Comparison of ENCODE assay signal across 8 cellular contexts in the genomic region with DNA sequence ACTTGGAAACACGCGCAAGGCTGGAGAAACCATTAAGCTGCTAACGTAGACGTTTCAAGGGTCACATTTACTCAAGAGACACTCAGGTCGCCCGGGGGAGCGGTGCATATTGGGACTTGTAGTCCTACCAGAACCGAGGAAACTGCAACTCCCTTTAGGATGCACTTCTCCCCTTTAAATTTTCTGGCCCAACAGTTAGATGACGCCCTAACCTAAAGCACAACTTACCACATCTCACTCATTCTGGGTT. TPM values are rescaled to one million over a fixed set of nuclear protein-coding genes. Genes with fewer than 3 reads are reported as not detected.
A peak's percentile ranks its signal among the peaks of the same experiment; 100 is the strongest.
DNase-seq lines count a peak whose midpoint lies in the region; ATAC-seq and TF ChIP-seq lines count a peak whose summit lies in the region.

No MANE protein-coding gene starts in this region.

- no peak overlapping the region for H3K14ac ChIP-seq in mesenchymal stem cell (ENCODE audit: low read length in 2 of 2)

- H3K9me3 Mint-ChIP-seq in central memory CD8-positive, alpha-beta T cell, result no peaks in the 10 kb centered on the region

- H3K4me3 ChIP-seq in mesenchymal stem cell (ENCODE audit: insufficient read depth in 1 of 2, low read depth in 1 of 2, low read length in 2 of 2) (peak overlapping the region; percentile 47 to 84), tibial artery (peak overlapping the region; percentile 83 to 98)

- H2BK12ac ChIP-seq in mesenchymal stem cell (ENCODE audit: low read length in 2 of 2), result peak overlapping the region in 1 of 2 experiments; percentile 82

- intact Hi-C loops in Right ventricle myocardium inferior (cut with DNase I), result loop anchor here (2.0 kb wide), 2 partner anchors 82 to 382 kb away; a partner anchor contains a TSS
- intact Hi-C loops in cardiac septum (cut with DNase I), result loop anchor here (2.0 to 5.0 kb wide), 3 partner anchors 83 to 382 kb away; a partner anchor contains a TSS
- intact Hi-C loops in tibial artery (cut with DNase I; ENCODE audit: low total_unique reads), result loop anchor here (5.0 to 10.0 kb wide), 3 partner anchors 86 to 344 kb away; a partner anchor contains a TSS

- no peak overlapping the region for H3K23ac ChIP-seq in mesenchymal stem cell (ENCODE audit: low read length in 2 of 2)

- H3K4me3 Mint-ChIP-seq in central memory CD8-positive, alpha-beta T cell, result peak overlapping the region; percentile 97

- H2AK5ac ChIP-seq in mesenchymal stem cell (ENCODE audit: low read length, severe bottlenecking), result no peak overlapping the region

- H3K27ac ChIP-seq in mesenchymal stem cell (ENCODE audit: low read length, poor library complexity, severe bottlenecking), result peak overlapping the region; percentile 96
- H3K27ac ChIP-seq in tibial artery, result peak overlapping the region; percentile 97 to 99

- no peak overlapping the region for H3K4ac ChIP-seq in mesenchymal stem cell (ENCODE audit: low read depth in 1 of 2, low read length in 2 of 2)

- peak overlapping the region in 1 of 2 experiments; percentile 19 for H3K18ac ChIP-seq in mesenchymal stem cell (ENCODE audit: low read depth in 1 of 2, low read length in 2 of 2)

- peak overlapping the region; percentile 99 for H3K27ac Mint-ChIP-seq in central memory CD8-positive, alpha-beta T cell (ENCODE audit: low read depth)

- H3K36me3 ChIP-seq in mesenchymal stem cell (ENCODE audit: control insufficient read depth in 1 of 2, insufficient read depth in 2 of 2, low read depth in 1 of 2, low read length in 2 of 2) (no peaks in the 10 kb centered on the region), tibial artery (no peaks in the 10 kb centered on the region)

- H4K91ac ChIP-seq in mesenchymal stem cell (ENCODE audit: low read length), result no peak overlapping the region

- ATAC-seq in Right ventricle myocardium inferior (peak; percentile 80), HG02840 (IDR thresholded peaks at IDR 0.05; ENCODE audit: low FRiP score, unreplicated experiment) (peak; percentile 50)
- no peak for ATAC-seq in central memory CD8-positive, alpha-beta T cell (replicated peaks; ENCODE audit: extremely low read depth, poor library complexity, severe bottlenecking)

- H3K4me1 ChIP-seq in mesenchymal stem cell (ENCODE audit: control insufficient read depth, insufficient read depth, low read depth, low read length) (peaks cover 8% of the 10 kb centered on the region), tibial artery (peaks cover 0 to 44% (median 15%) of the 10 kb centered on the region in 4 donors)

- peak overlapping the region; percentile 91 for H2AFZ ChIP-seq in mesenchymal stem cell (ENCODE audit: low read depth, low read length)

- under 1% methylated on average over 9 of the region's 9 CpGs for WGBS in mesenchymal stem cell

- no peak overlapping the region for H2BK15ac ChIP-seq in mesenchymal stem cell (ENCODE audit: low read depth, poor library complexity, severe bottlenecking)

- H3K9ac ChIP-seq in mesenchymal stem cell (ENCODE audit: low read length), result peak overlapping the region; percentile 99

- H3K79me1 ChIP-seq in mesenchymal stem cell (replicated peaks; ENCODE audit: low read length, poor library complexity, severe bottlenecking), result peaks cover 7% of the 10 kb centered on the region

- H3K9me3 ChIP-seq in mesenchymal stem cell (ENCODE audit: control insufficient read depth, low read length), result no peaks in the 10 kb centered on the region
- H3K9me3 ChIP-seq in tibial artery, result no peaks in the 10 kb centered on the region

- peak overlapping the region; percentile 77 for H4K8ac ChIP-seq in mesenchymal stem cell (ENCODE audit: low read length)

- peaks cover 13% of the 10 kb centered on the region for H3K36me3 Mint-ChIP-seq in central memory CD8-positive, alpha-beta T cell (ENCODE audit: insufficient read depth)

- H3K4me2 ChIP-seq in mesenchymal stem cell (ENCODE audit: low read length, poor library complexity, severe bottlenecking), result peak overlapping the region; percentile 89

- peaks cover 27% of the 10 kb centered on the region for H3K4me1 Mint-ChIP-seq in central memory CD8-positive, alpha-beta T cell

- DNase-seq in Right ventricle myocardium inferior (ENCODE audit: missing footprints) (peak; percentile 95), cardiac septum (ENCODE audit: low spot score) (no peak), NCI-H524 (lab: John Stamatoyannopoulos, UW) (peak; percentile 96 to 98), mesenchymal stem cell (no peak), tibial artery (peak in 1 of 2 donors; percentile 91), DMS114 treated with DMSO at 0.1 percent for 48 hours (lab: John Stamatoyannopoulos, UW; ENCODE audit: unreplicated experiment) (no peak)
- no peak for DNase-seq in central memory CD8-positive, alpha-beta T cell (ENCODE audit: low spot score in 2 of 2)

- H2BK5ac ChIP-seq in mesenchymal stem cell (ENCODE audit: low read depth, low read length, poor library complexity, severe bottlenecking), result peak overlapping the region; percentile 51

- no peak for TF ChIP-seq CTCF in tibial artery (IDR thresholded peaks at IDR 0.05)

- H2BK120ac ChIP-seq in mesenchymal stem cell (ENCODE audit: low read depth, low read length), result no peak overlapping the region

- H3K27me3 ChIP-seq in mesenchymal stem cell (ENCODE audit: control insufficient read depth in 1 of 2, insufficient read depth in 1 of 2, low read length in 2 of 2), result no peaks in the 10 kb centered on the region
- no peaks in the 10 kb centered on the region for H3K27me3 ChIP-seq in tibial artery

- H3K27me3 Mint-ChIP-seq in central memory CD8-positive, alpha-beta T cell, result no peaks in the 10 kb centered on the region

RNA-seq across cellular contexts. Expression of a gene that starts 0.4 kb away (rescaled TPM):
- total RNA-seq in Right ventricle myocardium inferior (22.6 TPM), cardiac septum (28.2 TPM)
- polyA plus RNA-seq in mesenchymal stem cell (2013, experiment 1 of 2), result 10.4 TPM
- polyA plus RNA-seq in mesenchymal stem cell (2013, experiment 2 of 2), result 10.3 TPM

Comparison
In these comparisons a context has a peak if more than half of its experiments do, and no peak if none do; other contexts are left out.
1. DNase-seq: peak in Right ventricle myocardium inferior (single experiment) and NCI-H524 (2 of 2); none in cardiac septum (single experiment), central memory CD8-positive, alpha-beta T cell (0 of 2), mesenchymal stem cell (single experiment) and DMS114 treated with DMSO at 0.1 percent for 48 hours (single experiment).